In genomic region chr16:67068212-67068753, GRCh38 we compare ENCODE assay signal across 29 cellular contexts. TPM values are rescaled to one million over a fixed set of nuclear protein-coding genes. Genes with fewer than 3 reads are reported as not detected.
A peak's percentile ranks its signal among the peaks of the same experiment; 100 is the strongest.
DNase-seq lines count a peak whose midpoint lies in the region; ATAC-seq, FAIRE-seq and TF ChIP-seq lines count a peak whose summit lies in the region.
"Had no signal": no experiment of that assay in that cellular context is flagged by ENCODE, and none has a peak within 500 bp of the region (broad histone marks: within the 10 kb centered on the region; RNA-seq: fewer than 3 reads in every experiment).

No MANE protein-coding gene starts in this region.

- no peak overlapping the region for H3K4me3 Mint-ChIP-seq in neural crest cell
- H3K4me3 Mint-ChIP-seq: activated CD4-positive, alpha-beta memory T cell treated with anti-CD3 and anti-CD28 coated beads for 36 hours; CD4-positive, CD25-positive, alpha-beta regulatory T cell; GM23338; immature natural killer cell; mesothelial cell of epicardium; natural killer cell; stimulated activated naive B cell treated with anti-CD40 and anti-IgM and Interleukin-4, amounts not matched to agents 10 μg/mL and 1 μg/mL and 100 μg/mL, for 72 hours had no signal

- intact Hi-C loops in ovary (cut with DNase I), result no loop called here

- H3K36me3 Mint-ChIP-seq in neural crest cell (ENCODE audit: low read depth), result peaks cover 3% of the 10 kb centered on the region
- H3K36me3 Mint-ChIP-seq: natural killer cell had no signal

- H3K27me3 ChIP-seq in bronchial epithelial cell (ENCODE audit: control insufficient read depth, insufficient read depth, low read length), result no peaks in the 10 kb centered on the region
- H3K27me3 ChIP-seq in ovary, result no peaks in the 10 kb centered on the region
- no peaks in the 10 kb centered on the region for H3K27me3 ChIP-seq in gastroesophageal sphincter
- H3K27me3 ChIP-seq: gastrocnemius medialis, left lung, pancreas, right atrium auricular region had no signal

- TF ChIP-seq CTCF in bronchial epithelial cell (IDR thresholded peaks at IDR 0.05; ENCODE audit: insufficient read depth, low read length, severe bottlenecking) (no peak), neural crest cell (conservative IDR thresholded peaks at IDR 0.05) (no peak), ovary (IDR thresholded peaks at IDR 0.05) (no peak), gastroesophageal sphincter (IDR thresholded peaks at IDR 0.05) (no peak)

- TF ChIP-seq POLR2A in ovary (IDR thresholded peaks at IDR 0.05) (no peak), gastroesophageal sphincter (IDR thresholded peaks at IDR 0.05) (no peak)

- H3K9me3 Mint-ChIP-seq in neural crest cell, result no peaks in the 10 kb centered on the region
- H3K9me3 Mint-ChIP-seq: activated CD4-positive, alpha-beta memory T cell treated with anti-CD3 and anti-CD28 coated beads for 36 hours; GM23338; immature natural killer cell; mesothelial cell of epicardium; natural killer cell; stimulated activated naive B cell treated with anti-CD40 and anti-IgM and Interleukin-4, amounts not matched to agents 10 μg/mL and 1 μg/mL and 100 μg/mL, for 72 hours had no signal

- H3K4me1 ChIP-seq in ovary (ENCODE audit: insufficient read depth) (no peaks in the 10 kb centered on the region), gastroesophageal sphincter (no peaks in the 10 kb centered on the region)
- H3K4me1 ChIP-seq: left lung, pancreas, right atrium auricular region had no signal

- H3K27ac Mint-ChIP-seq in neural crest cell (ENCODE audit: unreplicated experiment), result peak overlapping the region; percentile 16
- H3K27ac Mint-ChIP-seq: activated CD4-positive, alpha-beta memory T cell treated with anti-CD3 and anti-CD28 coated beads for 36 hours; GM23338; immature natural killer cell; mesothelial cell of epicardium; natural killer cell; stimulated activated naive B cell treated with anti-CD40 and anti-IgM and Interleukin-4, amounts not matched to agents 10 μg/mL and 1 μg/mL and 100 μg/mL, for 72 hours had no signal

- FAIRE-seq in HTR-8/SVneo (lab: Jason Lieb, UNC), result peak; percentile 85
- peak; percentile 50 for FAIRE-seq in bronchial epithelial cell (lab: Jason Lieb, UNC)
- FAIRE-seq: GM18507, pancreas had no signal

- TF ChIP-seq EP300 in ovary (IDR thresholded peaks at IDR 0.05), result no peak
- TF ChIP-seq EP300 in gastroesophageal sphincter (IDR thresholded peaks at IDR 0.05), result no peak

- H3K36me3 ChIP-seq in bronchial epithelial cell (ENCODE audit: control insufficient read depth, insufficient read depth, low read length) (peaks cover 4% of the 10 kb centered on the region), ovary (no peaks in the 10 kb centered on the region), gastroesophageal sphincter (peaks cover 4 to 53% of the 10 kb centered on the region in 2 donors)

- H3K27ac ChIP-seq in ovary, result no peak overlapping the region
- H3K27ac ChIP-seq in gastroesophageal sphincter, result no peak overlapping the region
- H3K27ac ChIP-seq: gastrocnemius medialis, left lung, pancreas, right atrium auricular region had no signal

- no peak for ATAC-seq in HG02884 (IDR thresholded peaks at IDR 0.05; ENCODE audit: unreplicated experiment)
- no peak for ATAC-seq in gastroesophageal sphincter
- ATAC-seq: gastrocnemius medialis; GM23338; left lung; natural killer cell; pancreas; Right ventricle myocardium inferior; stimulated activated naive B cell treated with anti-CD40 and anti-IgM and Interleukin-4, amounts not matched to agents 10 μg/mL and 1 μg/mL and 100 μg/mL, for 72 hours had no signal

- 90 to 94% (median 94%) methylated on average over 2 of the region's 2 CpGs for WGBS in ovary, 3 donors
- WGBS in gastroesophageal sphincter (ENCODE audit: low coverage in 1 of 2), 2 donors, result 100% methylated on average over 1 to 2 of the region's 2 CpGs

- H3K9me3 ChIP-seq in ovary (no peaks in the 10 kb centered on the region), gastroesophageal sphincter (no peaks in the 10 kb centered on the region)
- H3K9me3 ChIP-seq: gastrocnemius medialis, left lung, pancreas, right atrium auricular region had no signal

- H3K27me3 Mint-ChIP-seq in neural crest cell (ENCODE audit: low read depth), result no peaks in the 10 kb centered on the region
- H3K27me3 Mint-ChIP-seq: activated CD4-positive, alpha-beta memory T cell treated with anti-CD3 and anti-CD28 coated beads for 36 hours; CD4-positive, CD25-positive, alpha-beta regulatory T cell; stimulated activated naive B cell treated with anti-CD40 and anti-IgM and Interleukin-4, amounts not matched to agents 10 μg/mL and 1 μg/mL and 100 μg/mL, for 72 hours had no signal

- DNase-seq in EL, result peak; percentile 37
- DNase-seq in HTR-8/SVneo (ENCODE audit: insufficient read length, low spot score), result no peak
- DNase-seq in bronchial epithelial cell (ENCODE audit: low read depth), result peak; percentile 41
- no peak for DNase-seq in neural crest cell (ENCODE audit: low read depth, low spot score)
- DNase-seq in ovary, result no peak
- DNase-seq: activated CD4-positive, alpha-beta memory T cell treated with anti-CD3 and anti-CD28 coated beads for 36 hours; activated effector memory CD4-positive, alpha-beta T cell treated with Interleukin-2 at 50 U/mL for 16 hours; CD4-positive, CD25-positive, alpha-beta regulatory T cell; gastrocnemius medialis; GF-D8; hippocampal formation; immature natural killer cell; left lung; natural killer cell; NCI-H1105; NCI-H2029; NCI-H2227 treated with DMSO at 0.1 percent for 48 hours; NCI-H82; pancreas; stimulated activated CD4-positive, alpha-beta T cell treated with anti-CD3 and anti-CD28 coated beads, Interleukin-12 subunit alpha, Interleukin-12 subunit beta, amount 100 ng/mL, for 4 hours; stimulated activated CD4-positive, alpha-beta T cell treated with anti-CD3 and anti-CD28 coated beads, Interleukin-4, amount 100 ng/mL, for 24 hours; stimulated activated naive B cell treated with anti-CD40 and anti-IgM and Interleukin-4, amounts not matched to agents 10 μg/mL and 1 μg/mL and 100 μg/mL, for 72 hours had no signal

- no peaks in the 10 kb centered on the region for H3K4me1 Mint-ChIP-seq in neural crest cell
- H3K4me1 Mint-ChIP-seq: GM23338, mesothelial cell of epicardium had no signal

- no peak overlapping the region for H3K4me3 ChIP-seq in bronchial epithelial cell (ENCODE audit: low read depth, low read length)
- H3K4me3 ChIP-seq in ovary, result no peak overlapping the region
- no peak overlapping the region for H3K4me3 ChIP-seq in gastroesophageal sphincter
- H3K4me3 ChIP-seq: gastrocnemius medialis, GM23338, left lung, pancreas, right atrium auricular region had no signal

RNA-seq across cellular contexts. Expression of gene CBFB, which starts 39.3 kb away (rescaled TPM):
- total RNA-seq in bronchial epithelial cell (101 and 121 TPM in 2 replicates), neural crest cell (106 TPM in 2 replicates), ovary (10 to 100 TPM; 39.9 to 58.3 (median 48.9) TPM), gastroesophageal sphincter (10 to 100 TPM; 26.5 to 39.3 (median 27.5) TPM)
- polyA plus RNA-seq in ovary, result 10 to 100 TPM; 19.2 to 23.8 TPM

RNA-seq across cellular contexts. Expression of gene PHAF1, which starts 41.5 kb away (rescaled TPM):
- 7.6 and 16.3 TPM in 2 replicates for total RNA-seq in bronchial epithelial cell
- 24.9 and 25.5 TPM in 2 replicates for total RNA-seq in neural crest cell
- total RNA-seq in ovary, result 10 to 100 TPM; 13.7 to 17.4 (median 14.9) TPM
- 10 to 100 TPM in 1 of 2 donors, 1 to 10 TPM in 1; 9.0 to 25.1 TPM for polyA plus RNA-seq in ovary
- total RNA-seq in gastroesophageal sphincter, result 10 to 100 TPM; 10.9 to 20.4 (median 13.3) TPM

Comparison
In these comparisons a context has a peak if more than half of its experiments do, and no peak if none do; other contexts are left out.
1. DNase-seq: peak in EL (single experiment) and bronchial epithelial cell (single experiment); none in HTR-8/SVneo (single experiment), neural crest cell (single experiment) and ovary (0 of 5).